Comparison of ENCODE assay signal across 1 cellular context in genomic region chr1:205749826-205750682, GRCh38.
TF ChIP-seq lines count a peak whose summit lies in the region.

Gene NUCKS1 (minus strand): TSS chr1:205750182. CDS start chr1:205749973, 209 bp downstream.

TF ChIP-seq in GM12878, 131 proteins besides CTCF, POLR2A, EP300 and RAD21 (continued from another document and continues in another):
- TF ChIP-seq ELK1 (IDR thresholded peaks at IDR 0.05; ENCODE audit: low read depth, low read length) (no peak), HDGF (IDR thresholded peaks at IDR 0.05) (peak; percentile 59; the same call in 1 of the 2 replicates), EGR1 (IDR thresholded peaks at IDR 0.05; ENCODE audit: borderline replicate concordance in 1 of 2, low read depth in 2 of 2, low read length in 2 of 2) (0 out of 3 replicates have a peak, but pooled peaks of 1 of the 2 experiments have one; percentile 50), SREBF2 (IDR thresholded peaks at IDR 0.05; ENCODE audit: low read length) (no peak), ZNF687 (IDR thresholded peaks at IDR 0.05) (0 out of 2 replicates have a peak, but pooled peaks have one; percentile 36), ZZZ3 (IDR thresholded peaks at IDR 0.05; ENCODE audit: control insufficient read depth, insufficient read length, low read depth) (no peak), GABPA (IDR thresholded peaks at IDR 0.05; ENCODE audit: low read depth) (no peak), YBX1 (IDR thresholded peaks at IDR 0.05) (no peak), SPI1 (IDR thresholded peaks at IDR 0.05; ENCODE audit: borderline replicate concordance, insufficient read depth, low read depth, low read length) (no peak), PAX5 (IDR thresholded peaks at IDR 0.05; ENCODE audit: borderline replicate concordance, low read depth, low read length) (0 out of 2 replicates have a peak, but pooled peaks have one; percentile 19), IKZF1 (conservative IDR thresholded peaks at IDR 0.05) (peak; percentile 86), ATF3 (IDR thresholded peaks at IDR 0.05; ENCODE audit: borderline replicate concordance, extremely low read depth, low read depth, low read length) (no peak), HCFC1 (IDR thresholded peaks at IDR 0.05; ENCODE audit: low read length) (peak; percentile 62), IRF3 (IDR thresholded peaks at IDR 0.05) (peak; percentile 74; the same call in 1 of the 2 replicates), ATF7 (IDR thresholded peaks at IDR 0.05; ENCODE audit: low read depth) (peak; percentile 72), SMAD1 (IDR thresholded peaks at IDR 0.05; ENCODE audit: low read depth, partially characterized antibody) (peak; percentile 28), POU2F2 (IDR thresholded peaks at IDR 0.05; ENCODE audit: borderline replicate concordance, low read depth, low read length) (no peak; the same call in 1 of the 3 replicates), TCF12 (IDR thresholded peaks at IDR 0.05; ENCODE audit: low read depth, low read length) (no peak), HDAC2 (IDR thresholded peaks at IDR 0.05) (no peak), ESRRA (IDR thresholded peaks at IDR 0.05; ENCODE audit: low read length) (no peak), RFX5 (IDR thresholded peaks at IDR 0.05; ENCODE audit: low read depth, low read length) (no peak), SUPT20H (IDR thresholded peaks at IDR 0.05; ENCODE audit: borderline replicate concordance, control insufficient read depth, low read depth, low read length) (no peak), E2F4 (IDR thresholded peaks at IDR 0.05; ENCODE audit: low read depth, low read length) (peak; percentile 51; the same call in 1 of the 2 replicates), PML (IDR thresholded peaks at IDR 0.05; ENCODE audit: low read length) (peak; percentile 69), HSF1 (IDR thresholded peaks at IDR 0.05; ENCODE audit: low read depth, low read length) (0 out of 2 replicates have a peak, but pooled peaks have one; percentile 57), TCF3 (IDR thresholded peaks at IDR 0.05; ENCODE audit: borderline replicate concordance, insufficient read depth, low read depth, low read length) (no peak), NFXL1 (IDR thresholded peaks at IDR 0.05; ENCODE audit: borderline replicate concordance) (no peak), SMAD5 (IDR thresholded peaks at IDR 0.05; ENCODE audit: low read depth) (peak; percentile 1; the same call in 1 of the 2 replicates), ZBTB4 (CRISPR knock-in tag; IDR thresholded peaks at IDR 0.05) (no peak), PAX8 (IDR thresholded peaks at IDR 0.05) (no peak; the same call in 1 of the 2 replicates), KLF5 (IDR thresholded peaks at IDR 0.05; ENCODE audit: partially characterized antibody) (peak; percentile 87), SUZ12 (IDR thresholded peaks at IDR 0.05; ENCODE audit: unreplicated experiment) (no peak), IKZF2 (IDR thresholded peaks at IDR 0.05) (peak; percentile 76 to 88), STAT1 (conservative IDR thresholded peaks at IDR 0.05) (0 out of 2 replicates have a peak, but pooled peaks have one; percentile 65), MYC (IDR thresholded peaks at IDR 0.05; ENCODE audit: insufficient read depth, insufficient read length, insufficient replicate concordance, low read length, severe bottlenecking) (no peak), ZBTB11 (CRISPR knock-in tag; IDR thresholded peaks at IDR 0.05) (no peak), YY1 (IDR thresholded peaks at IDR 0.05; ENCODE audit: low read depth, low read length) (peak; percentile 97), RB1 (IDR thresholded peaks at IDR 0.05; ENCODE audit: borderline replicate concordance) (peak; percentile 96; the same call in 1 of the 2 replicates), RUNX3 (IDR thresholded peaks at IDR 0.05; ENCODE audit: low read length) (peak; percentile 84), KAT2A (conservative IDR thresholded peaks at IDR 0.05; ENCODE audit: control insufficient read depth, low read depth, low read length) (no peak), SREBF1 (IDR thresholded peaks at IDR 0.05; ENCODE audit: low read length) (no peak), USF1 (IDR thresholded peaks at IDR 0.05; ENCODE audit: borderline replicate concordance, extremely low read length, insufficient read depth, low read depth, low read length) (no peak), CBX3 (IDR thresholded peaks at IDR 0.05; ENCODE audit: borderline replicate concordance, low read depth) (no peak), ZNF217 (IDR thresholded peaks at IDR 0.05) (no peak), RCOR1 (conservative IDR thresholded peaks at IDR 0.05; ENCODE audit: low read depth, low read length) (no peak), MYB (IDR thresholded peaks at IDR 0.05; ENCODE audit: borderline replicate concordance, low read depth, low read length) (no peak)
